Comparison of ENCODE assay signal across 8 cellular contexts in the genomic region with DNA sequence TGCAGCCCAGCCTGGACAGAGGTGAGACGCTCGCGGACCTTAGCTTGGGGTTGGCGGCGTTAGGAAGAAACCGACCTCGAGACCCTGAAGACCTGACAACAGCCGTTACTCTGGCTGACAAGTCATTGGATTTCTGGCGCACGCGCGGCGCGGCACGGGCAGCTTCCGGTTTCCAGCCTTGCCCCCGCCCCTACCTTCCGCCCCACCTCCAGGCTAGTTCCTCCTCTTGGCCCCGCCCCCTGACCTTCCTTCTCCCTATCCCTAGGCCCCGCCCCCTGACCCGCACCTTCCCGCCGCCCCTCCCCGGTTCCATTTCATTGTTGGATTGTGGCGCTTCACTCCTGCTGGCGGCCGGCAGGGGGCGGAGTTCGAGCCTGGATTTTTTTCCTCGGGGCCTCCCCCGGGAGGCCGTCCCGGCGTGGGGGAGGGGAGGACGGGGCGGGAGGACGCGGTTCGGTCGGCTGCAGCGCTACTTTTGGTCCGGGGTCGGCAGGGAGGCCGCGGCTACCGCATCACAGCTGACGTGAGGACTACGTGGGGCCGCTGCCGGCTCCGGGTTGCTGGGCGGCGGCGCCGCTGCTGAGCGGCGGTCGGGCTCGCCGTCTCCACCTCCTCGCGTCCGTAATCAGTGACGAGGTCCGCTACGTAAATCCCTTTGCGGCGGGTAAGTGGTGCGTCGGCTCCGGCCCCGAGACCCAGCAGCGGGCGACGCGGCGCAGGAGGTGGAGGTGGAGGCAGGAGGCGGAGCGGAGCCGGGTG. TPM values are rescaled to one million over a fixed set of nuclear protein-coding genes. Genes with fewer than 3 reads are reported as not detected.
DNase-seq lines count a peak whose midpoint lies in the region; ATAC-seq and TF ChIP-seq lines count a peak whose summit lies in the region.

TSS of gene CREM (plus strand) at position 317 of the 759 bp plus-strand sequence. CDS start 10,990 bp downstream, outside the sequence.

- H3K4me2 ChIP-seq in GM23338: peak within 1 kb of the TSS; percentile 87
- peak within 1 kb of the TSS; percentile 77 for H3K4me2 ChIP-seq in fibroblast of lung (ENCODE audit: extremely low read depth, insufficient read depth, low read length)

- H3K27me3 Mint-ChIP-seq in GM23338 (ENCODE audit: insufficient read depth, low read depth, poor library complexity): no peaks in the 10 kb centered on the region
- H3K27me3 Mint-ChIP-seq in naive thymus-derived CD8-positive, alpha-beta T cell: no peaks in the 10 kb centered on the region

- H3K4me1 ChIP-seq in GM23338 (ENCODE audit: insufficient read depth): no peaks in the 10 kb centered on the region
- H3K4me1 ChIP-seq in fibroblast of lung (ENCODE audit: control insufficient read depth, extremely low read depth, insufficient read depth, low read length): no peaks in the 10 kb centered on the region

- H3K4me3 Mint-ChIP-seq in GM23338: peak within 1 kb of the TSS; percentile 89
- H3K4me3 Mint-ChIP-seq in naive thymus-derived CD8-positive, alpha-beta T cell: peak within 1 kb of the TSS; percentile 82 to 97 (median 92)

- no peaks in the 10 kb centered on the region for H3K9me3 ChIP-seq in fibroblast of lung (ENCODE audit: control insufficient read depth, insufficient read depth, low read depth, low read length)

- peak within 1 kb of the TSS; percentile 89 for H2AFZ ChIP-seq in GM23338
- H2AFZ ChIP-seq in fibroblast of lung (ENCODE audit: low read length): peak within 1 kb of the TSS; percentile 93

- H3K79me2 ChIP-seq in GM23338 (replicated peaks; ENCODE audit: insufficient read depth) (peaks cover 36% of the 10 kb centered on the region), fibroblast of lung (ENCODE audit: control insufficient read depth, insufficient read depth, low read length) (peaks cover 11% of the 10 kb centered on the region)

- peak within 1 kb of the TSS; percentile 98 for H3K27ac Mint-ChIP-seq in GM23338
- peak within 1 kb of the TSS; percentile 95 to 100 (median 99) for H3K27ac Mint-ChIP-seq in naive thymus-derived CD8-positive, alpha-beta T cell

- H3K9me3 Mint-ChIP-seq in GM23338: peaks cover 4% of the 10 kb centered on the region; the same call in 2 of the 3 replicates
- no peaks in the 10 kb centered on the region for H3K9me3 Mint-ChIP-seq in naive thymus-derived CD8-positive, alpha-beta T cell

- DNase-seq in EL (peak; percentile 97), GM23338 (ENCODE audit: low spot score) (peak; percentile 100), LHCN-M2 (ENCODE audit: low read depth) (peak; percentile 93), RPMI7951 (ENCODE audit: low read depth) (peak; percentile 95), fibroblast of lung (ENCODE audit: low read depth in 2 of 2) (peak; percentile 96 to 97)
- DNase-seq in activated T-helper 1 cell treated with anti-CD3 and anti-CD28 coated beads, Interleukin-2, amount 50 U/mL, for 16 hours (ENCODE audit: low read depth in 1 of 2, low spot score in 1 of 2): peak; percentile 99
- peak; percentile 97 to 100 (median 99) for DNase-seq in naive thymus-derived CD8-positive, alpha-beta T cell
- DNase-seq in stimulated activated naive CD4-positive, alpha-beta T cell (lab: John Stamatoyannopoulos, UW): peak; percentile 98 to 100 (median 99)

- H3K9me2 ChIP-seq in GM23338 (ENCODE audit: insufficient read depth): no peaks in the 10 kb centered on the region; the same call in 1 of the 2 replicates

- H3K9ac ChIP-seq in fibroblast of lung (ENCODE audit: insufficient read depth, low read length): peak within 1 kb of the TSS; percentile 100

- H4K20me1 ChIP-seq in GM23338 (replicated peaks; ENCODE audit: insufficient read depth) (no peaks in the 10 kb centered on the region), fibroblast of lung (ENCODE audit: control insufficient read depth, extremely low read depth, insufficient read depth, low read length) (no peaks in the 10 kb centered on the region)

- peak within 1 kb of the TSS; percentile 99 for H3K27ac ChIP-seq in GM23338 (ENCODE audit: low read depth)
- peak within 1 kb of the TSS; percentile 100 for H3K27ac ChIP-seq in fibroblast of lung (ENCODE audit: insufficient read depth, low read length)

- peaks cover 4% of the 10 kb centered on the region; the same call in 2 of the 3 replicates for H3K36me3 Mint-ChIP-seq in GM23338 (ENCODE audit: low read depth)
- H3K36me3 Mint-ChIP-seq in naive thymus-derived CD8-positive, alpha-beta T cell: no peaks in the 10 kb centered on the region

- peaks cover 5% of the 10 kb centered on the region; the same call in 1 of the 2 replicates for H3F3A ChIP-seq in GM23338 (replicated peaks; ENCODE audit: low read depth)

- POLR2A ChIA-PET in naive thymus-derived CD8-positive, alpha-beta T cell (lab: Charles Lee): interaction anchor here (0.6 to 3.9 kb wide), 14 partner anchors 8 to 1878 kb away, joined by 3 to 78 read pairs (median 4); partner anchors contain the start of gene CUL2

- no peaks in the 10 kb centered on the region for H3K27me3 ChIP-seq in GM23338 (ENCODE audit: insufficient read depth)
- no peaks in the 10 kb centered on the region for H3K27me3 ChIP-seq in fibroblast of lung (ENCODE audit: control insufficient read depth, insufficient read depth, low read length)

- TF ChIP-seq CTCF in GM23338 (conservative IDR thresholded peaks at IDR 0.05; ENCODE audit: low read depth in 2 of 2) (peak; percentile 74 to 81), fibroblast of lung (conservative IDR thresholded peaks at IDR 0.05 in 1 of 2, IDR thresholded peaks at IDR 0.05 in 1 of 2; ENCODE audit: low read depth in 1 of 2, low read length in 2 of 2) (peak; percentile 58 to 60)

- H3K4me3 ChIP-seq in GM23338 (peak within 1 kb of the TSS; percentile 91), fibroblast of lung (replicated peaks in 1 of 4; ENCODE audit: control extremely low read depth in 1 of 4, insufficient read depth in 1 of 4, low read depth in 3 of 4, low read length in 4 of 4) (peak within 1 kb of the TSS; percentile 70 to 89 (median 86))

- peak; percentile 87 for ATAC-seq in GM23338
- ATAC-seq in naive thymus-derived CD8-positive, alpha-beta T cell: peak; percentile 77 to 79

- H3K36me3 ChIP-seq in GM23338 (ENCODE audit: insufficient read depth) (no peaks in the 10 kb centered on the region), fibroblast of lung (ENCODE audit: control insufficient read depth, insufficient read depth, low read length) (no peaks in the 10 kb centered on the region)

- peaks cover 4% of the 10 kb centered on the region for H3K4me1 Mint-ChIP-seq in GM23338
- H3K4me1 Mint-ChIP-seq in naive thymus-derived CD8-positive, alpha-beta T cell: peaks cover 6 to 51% (median 37%) of the 10 kb centered on the region in 4 donors

TF ChIP-seq in GM23338, 12 proteins besides CTCF, POLR2A, EP300 and RAD21:
- TF ChIP-seq CREB1 (CRISPR knock-in tag; IDR thresholded peaks at IDR 0.05; ENCODE audit: low read depth) (peak; percentile 95), ZNF331 (CRISPR knock-in tag; IDR thresholded peaks at IDR 0.05; ENCODE audit: low read depth) (no peak), POLR2AphosphoS5 (IDR thresholded peaks at IDR 0.05; ENCODE audit: low read depth) (peak; percentile 87)

RNA-seq across cellular contexts. Expression of gene CREM, which starts in this region (rescaled TPM):
- 40.9 and 68.9 TPM in 2 replicates for total RNA-seq in GM23338 (2014; rRNA removed; shearing (Covaris generic))
- polyA plus RNA-seq in GM23338 (2016; fragmentation: Nextera tagmentation; extraction: Ambion mirVana) (41.1 and 43.8 TPM in 2 replicates), fibroblast of lung (32.1 and 39.9 TPM in 2 replicates)
- total RNA-seq in LHCN-M2 (2014; rRNA removed) (36.7 and 43.0 TPM in 2 replicates), fibroblast of lung (25.7 and 29.9 TPM in 2 replicates)
- polyA plus RNA-seq in LHCN-M2 (2012): 16.9 TPM
- 46.1 and 59.7 TPM in 2 replicates for total RNA-seq in RPMI7951 (2014; rRNA removed; shearing (Covaris generic))
- polyA plus RNA-seq in fibroblast of lung (2012): 23.1 and 34.4 TPM in 2 replicates
- polyA minus RNA-seq in fibroblast of lung (ENCODE audit: low replicate concordance): 2.9 and 3.4 TPM in 2 replicates
- 10 to 100 TPM; 16.4 to 17.1 TPM for total RNA-seq in naive thymus-derived CD8-positive, alpha-beta T cell
- polyA plus RNA-seq in naive thymus-derived CD8-positive, alpha-beta T cell: 10 to 100 TPM; 20.4 to 29.6 (median 23.7) TPM

Comparison
In these comparisons a context has a peak if more than half of its experiments do, and no peak if none do; other contexts are left out.
1. Peak in every context shown above with its lines: DNase-seq, ATAC-seq, H3K4me3 ChIP-seq and H3K27ac ChIP-seq.